Comparison of ENCODE assay signal across 25 cellular contexts in the genomic region with DNA sequence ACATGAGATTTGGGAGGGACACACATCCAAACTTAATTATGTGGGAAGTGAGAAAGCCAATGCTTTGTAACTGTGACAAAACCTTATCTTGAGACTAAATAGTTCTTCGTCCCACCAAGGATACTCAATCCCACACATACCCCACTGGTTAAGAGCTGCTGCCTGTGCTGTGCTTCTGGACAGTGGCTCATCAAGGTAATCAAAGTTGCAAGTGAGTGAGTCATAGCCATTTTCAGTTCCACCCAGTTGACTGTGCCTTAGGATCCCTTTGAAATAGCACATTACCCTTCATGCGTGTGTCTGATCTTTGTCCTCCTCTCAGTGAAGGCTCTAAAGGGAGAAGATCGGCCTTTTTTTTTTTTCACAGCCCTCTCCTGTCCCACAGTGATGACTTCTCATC.
DNase-seq lines count a peak whose midpoint lies in the region; ATAC-seq, FAIRE-seq and TF ChIP-seq lines count a peak whose summit lies in the region.
"Had no signal": no experiment of that assay in that cellular context is flagged by ENCODE, and none has a peak within 500 bp of the region (broad histone marks: within the 10 kb centered on the region; RNA-seq: fewer than 3 reads in every experiment).

No MANE protein-coding gene starts in this region.

- H3K27ac Mint-ChIP-seq in type B pancreatic cell: no peak overlapping the region
- no peak overlapping the region for H3K27ac Mint-ChIP-seq in naive thymus-derived CD4-positive, alpha-beta T cell
- H3K27ac Mint-ChIP-seq: activated naive CD4-positive, alpha-beta T cell treated with anti-CD3 and anti-CD28 coated beads, Interleukin-2, amount 50 U/mL, for 72 hours; activated T-helper 1 cell treated with anti-CD3 and anti-CD28 coated beads, Interleukin-12 subunit alpha, Interleukin-12 subunit beta, Interleukin-2, Interleukin-4 antibody, amounts not matched to agents 30 ng/mL and 10 ng/mL and 1 ng/mL, durations not matched to agents 14 hours and 24 hours and 36 hours; effector memory CD8-positive, alpha-beta T cell had no signal

- TF ChIP-seq CTCF in fibroblast of the aortic adventitia (IDR thresholded peaks at IDR 0.05; ENCODE audit: insufficient read depth, low read length): no peak
- TF ChIP-seq CTCF in type B pancreatic cell (conservative IDR thresholded peaks at IDR 0.05): no peak

- no peaks in the 10 kb centered on the region for H3K27me3 ChIP-seq in small intestine (ENCODE audit: control insufficient read depth in 2 of 2, insufficient read depth in 2 of 2, low read length in 2 of 2)
- no peaks in the 10 kb centered on the region for H3K27me3 ChIP-seq in naive thymus-derived CD4-positive, alpha-beta T cell (ENCODE audit: control insufficient read depth in 2 of 2, insufficient read depth in 2 of 2, low read length in 2 of 2)
- H3K27me3 ChIP-seq: BLaER1 had no signal

- H3K4me3 Mint-ChIP-seq in type B pancreatic cell: no peak overlapping the region
- H3K4me3 Mint-ChIP-seq in naive thymus-derived CD4-positive, alpha-beta T cell: no peak overlapping the region
- H3K4me3 Mint-ChIP-seq: activated T-helper 1 cell treated with anti-CD3 and anti-CD28 coated beads, Interleukin-12 subunit alpha, Interleukin-12 subunit beta, Interleukin-2, Interleukin-4 antibody, amounts not matched to agents 30 ng/mL and 10 ng/mL and 1 ng/mL, durations not matched to agents 14 hours and 24 hours and 36 hours; effector memory CD8-positive, alpha-beta T cell had no signal

- no peaks in the 10 kb centered on the region for H3K4me1 ChIP-seq in small intestine (ENCODE audit: control insufficient read depth in 2 of 2, insufficient read depth in 1 of 2, low read depth in 1 of 2, low read length in 1 of 2)
- H3K4me1 ChIP-seq in naive thymus-derived CD4-positive, alpha-beta T cell (ENCODE audit: control insufficient read depth in 2 of 2, insufficient read depth in 2 of 2, low read length in 2 of 2): no peaks in the 10 kb centered on the region
- H3K4me1 ChIP-seq: BLaER1 had no signal

- H3K9me3 Mint-ChIP-seq in type B pancreatic cell: peaks cover 5% of the 10 kb centered on the region
- peaks cover 3 to 29% (median 8%) of the 10 kb centered on the region in 11 donors for H3K9me3 Mint-ChIP-seq in naive thymus-derived CD4-positive, alpha-beta T cell

- peaks cover 4% of the 10 kb centered on the region for H3K27me3 Mint-ChIP-seq in type B pancreatic cell
- H3K27me3 Mint-ChIP-seq in naive thymus-derived CD4-positive, alpha-beta T cell: no peaks in the 10 kb centered on the region
- H3K27me3 Mint-ChIP-seq: effector memory CD8-positive, alpha-beta T cell had no signal

- peaks cover 7% of the 10 kb centered on the region for H3K4me1 Mint-ChIP-seq in type B pancreatic cell (ENCODE audit: unreplicated experiment)
- H3K4me1 Mint-ChIP-seq in naive thymus-derived CD4-positive, alpha-beta T cell: no peaks in the 10 kb centered on the region

- CTCF ChIA-PET in naive thymus-derived CD4-positive, alpha-beta T cell (lab: Charles Lee): no interaction called here

- intact Hi-C loops in naive thymus-derived CD4-positive, alpha-beta T cell (cut with micrococcal nuclease): no loop called here

- H3K36me3 Mint-ChIP-seq in type B pancreatic cell: peaks cover 4% of the 10 kb centered on the region
- no peaks in the 10 kb centered on the region for H3K36me3 Mint-ChIP-seq in naive thymus-derived CD4-positive, alpha-beta T cell

- WGBS in small intestine, 3 donors: 29 to 69% (median 42%) methylated on average over 3 of the region's 3 CpGs

- POLR2A ChIA-PET in naive thymus-derived CD4-positive, alpha-beta T cell (lab: Charles Lee): no interaction called here

- peak; percentile 24 for DNase-seq in GM04504 (ENCODE audit: low read depth)
- peak; percentile 39 for DNase-seq in RPMI7951 (ENCODE audit: low read depth)
- DNase-seq in fibroblast of the aortic adventitia (ENCODE audit: low read depth): peak; percentile 10
- peak; percentile 8 for DNase-seq in small intestine
- DNase-seq in type B pancreatic cell (ENCODE audit: extremely low spot score, unreplicated experiment): no peak
- DNase-seq in naive thymus-derived CD4-positive, alpha-beta T cell: no peak
- DNase-seq in G401 (ENCODE audit: low spot score): no peak
- DNase-seq in NAMALWA (ENCODE audit: low spot score): no peak
- DNase-seq: Calu3; effector memory CD8-positive, alpha-beta T cell; EL; head of caudate nucleus; NCI-H1092 treated with DMSO at 0.1 percent for 48 hours; NCI-H2081; NCI-H446; nucleus accumbens; retina had no signal

- H3K4me3 ChIP-seq in fibroblast of the aortic adventitia (ENCODE audit: low read depth, low read length) (no peak overlapping the region), small intestine (ENCODE audit: low read depth in 1 of 2, low read length in 2 of 2) (no peak overlapping the region)
- no peak overlapping the region for H3K4me3 ChIP-seq in naive thymus-derived CD4-positive, alpha-beta T cell (ENCODE audit: low read length)
- H3K4me3 ChIP-seq: BLaER1 had no signal

- no peaks in the 10 kb centered on the region for H3K36me3 ChIP-seq in small intestine (ENCODE audit: control insufficient read depth in 2 of 2, insufficient read depth in 2 of 2, low read length in 2 of 2)
- H3K36me3 ChIP-seq in naive thymus-derived CD4-positive, alpha-beta T cell (ENCODE audit: control insufficient read depth in 2 of 3, insufficient read depth in 3 of 3, low read length in 3 of 3): no peaks in the 10 kb centered on the region
- H3K36me3 ChIP-seq: BLaER1 had no signal

- no peak overlapping the region for H3K27ac ChIP-seq in small intestine (ENCODE audit: low read depth in 1 of 2, low read length in 1 of 2)
- H3K27ac ChIP-seq in naive thymus-derived CD4-positive, alpha-beta T cell (ENCODE audit: low read depth, low read length): no peak overlapping the region
- H3K27ac ChIP-seq: BLaER1, KMS-11, RWPE1 had no signal

- no peak for ATAC-seq in naive thymus-derived CD4-positive, alpha-beta T cell
- ATAC-seq: activated CD4-positive, CD25-positive, alpha-beta regulatory T cell treated with anti-CD3 and anti-CD28 coated beads, Interleukin-2, amount 50 U/mL, for 24 hours; activated naive CD4-positive, alpha-beta T cell treated with anti-CD3 and anti-CD28 coated beads, Interleukin-2, amount 50 U/mL, for 72 hours; effector memory CD8-positive, alpha-beta T cell had no signal

- in situ Hi-C loops in G401 (cut with HindIII; ENCODE audit: low sequenced_read_pairs): no loop called here

- no peaks in the 10 kb centered on the region for H3K9me3 ChIP-seq in small intestine (ENCODE audit: control insufficient read depth, low read depth)
- H3K9me3 ChIP-seq in naive thymus-derived CD4-positive, alpha-beta T cell (ENCODE audit: control insufficient read depth in 2 of 3, low read length in 3 of 3): no peaks in the 10 kb centered on the region
- H3K9me3 ChIP-seq: BLaER1 had no signal

- no peak for FAIRE-seq in small intestine (lab: Jason Lieb, UNC)
- FAIRE-seq: H1, HTR-8/SVneo had no signal

Comparison
In these comparisons a context has a peak if more than half of its experiments do, and no peak if none do; other contexts are left out.
1. DNase-seq: peak in GM04504 (single experiment), RPMI7951 (single experiment), fibroblast of the aortic adventitia (single experiment) and small intestine (single experiment); none in type B pancreatic cell (single experiment), naive thymus-derived CD4-positive, alpha-beta T cell (0 of 9), G401 (single experiment) and NAMALWA (single experiment).